In genomic region chr1:244794071-244794470, GRCh38 we compare ENCODE assay signal across 31 cellular contexts.
"Had no signal": no experiment of that assay in that cellular context is flagged by ENCODE, and none has a peak within 500 bp of the region (broad histone marks: within the 10 kb centered on the region; RNA-seq: fewer than 3 reads in every experiment).

No MANE protein-coding gene starts in this region.

- H3K4me3 ChIP-seq: pancreas, psoas muscle, skin epidermis, smooth muscle cell, spleen, suprapubic skin, testis, tibial artery, transverse colon, upper lobe of right lung, uterus had no signal

- H3K27ac Mint-ChIP-seq: naive thymus-derived CD8-positive, alpha-beta T cell; natural killer cell treated with Interleukin-12 subunit alpha and Interleukin-12 subunit beta and Interleukin-15 and Interleukin-18, amount 100 ng/mL, for 72 hours; nephron progenitor cell; progenitor cell of endocrine pancreas; stimulated activated memory B cell treated with anti-CD40 and anti-IgM and Interleukin-4, amounts not matched to agents 10 μg/mL and 1 μg/mL and 100 μg/mL, for 72 hours; stimulated activated naive CD8-positive, alpha-beta T cell treated with anti-CD3 and anti-CD28 coated beads, Interleukin-15, amount 100 ng/mL, for 72 hours; type B pancreatic cell had no signal

- H3K9me3 Mint-ChIP-seq: naive thymus-derived CD8-positive, alpha-beta T cell; natural killer cell treated with Interleukin-12 subunit alpha and Interleukin-12 subunit beta and Interleukin-15 and Interleukin-18, amount 100 ng/mL, for 72 hours; neural crest cell; stimulated activated memory B cell treated with anti-CD40 and anti-IgM and Interleukin-4, amounts not matched to agents 10 μg/mL and 1 μg/mL and 100 μg/mL, for 72 hours; stimulated activated naive CD8-positive, alpha-beta T cell treated with anti-CD3 and anti-CD28 coated beads, Interleukin-15, amount 100 ng/mL, for 72 hours; type B pancreatic cell had no signal

- H3K4me2 ChIP-seq: smooth muscle cell had no signal

- H3K36me3 ChIP-seq: neutrophil, pancreas, spleen, suprapubic skin, tibial artery, transverse colon, upper lobe of right lung, uterus had no signal

- ATAC-seq: naive thymus-derived CD8-positive, alpha-beta T cell; natural killer cell treated with Interleukin-12 subunit alpha and Interleukin-12 subunit beta and Interleukin-15 and Interleukin-18, amount 100 ng/mL, for 72 hours; pancreas; psoas muscle; sciatic nerve; stimulated activated memory B cell treated with anti-CD40 and anti-IgM and Interleukin-4, amounts not matched to agents 10 μg/mL and 1 μg/mL and 100 μg/mL, for 72 hours; stimulated activated naive CD8-positive, alpha-beta T cell treated with anti-CD3 and anti-CD28 coated beads, Interleukin-15, amount 100 ng/mL, for 72 hours; stimulated activated naive CD8-positive, alpha-beta T cell treated with anti-CD3 and anti-CD28 coated beads, Interleukin-15, Interleukin-2, amounts not matched to agents 100 U/mL and 50 U/mL, for 24 hours; upper lobe of right lung had no signal

- H3K4me3 Mint-ChIP-seq: naive thymus-derived CD8-positive, alpha-beta T cell; natural killer cell treated with Interleukin-12 subunit alpha and Interleukin-12 subunit beta and Interleukin-15 and Interleukin-18, amount 100 ng/mL, for 72 hours; nephron progenitor cell; neural crest cell; stimulated activated memory B cell treated with anti-CD40 and anti-IgM and Interleukin-4, amounts not matched to agents 10 μg/mL and 1 μg/mL and 100 μg/mL, for 72 hours; stimulated activated naive CD8-positive, alpha-beta T cell treated with anti-CD3 and anti-CD28 coated beads, Interleukin-15, amount 100 ng/mL, for 72 hours; type B pancreatic cell had no signal

- H3K4me1 ChIP-seq: pancreas, psoas muscle, suprapubic skin, testis, transverse colon, upper lobe of right lung, uterus had no signal

- H3K27me3 ChIP-seq: pancreas, suprapubic skin, testis, tibial artery, transverse colon, upper lobe of right lung, uterus had no signal

- H3K9me3 ChIP-seq: neutrophil, pancreas, psoas muscle, spleen, suprapubic skin, testis, tibial artery, transverse colon, upper lobe of right lung, uterus had no signal

- H3K27ac ChIP-seq: neutrophil, pancreas, psoas muscle, skin epidermis, spleen, suprapubic skin, testis, tibial artery, transverse colon, upper lobe of right lung, uterus had no signal

- DNase-seq: naive thymus-derived CD8-positive, alpha-beta T cell; nephron progenitor cell; nucleus accumbens; pancreas; psoas muscle; right cardiac atrium; spleen; stimulated activated CD4-positive, alpha-beta T cell treated with anti-CD3 and anti-CD28 coated beads, Interleukin-12 subunit alpha, Interleukin-12 subunit beta, amount 100 ng/mL, for 4 hours; stimulated activated CD4-positive, alpha-beta T cell treated with anti-CD3 and anti-CD28 coated beads, Interleukin-1b, Interleukin-23, amount 100 ng/mL, for 48 hours; stimulated activated CD4-positive, alpha-beta T cell treated with anti-CD3 and anti-CD28 coated beads, Interleukin-4, amount 100 ng/mL, for 1 hour; stimulated activated CD4-positive, alpha-beta T cell treated with anti-CD3 and anti-CD28 coated beads, Interleukin-4, amount 100 ng/mL, for 4 hours; stimulated activated CD8-positive, alpha-beta memory T cell treated with anti-CD3 and anti-CD28 coated beads, Interleukin-4, amount 100 ng/mL, for 48 hours; stimulated activated naive CD4-positive, alpha-beta T cell; stimulated activated naive CD8-positive, alpha-beta T cell treated with anti-CD3 and anti-CD28 coated beads, Interleukin-15, amount 100 ng/mL, for 72 hours; stimulated activated naive CD8-positive, alpha-beta T cell treated with anti-CD3 and anti-CD28 coated beads, Interleukin-15, Interleukin-2, amounts not matched to agents 100 U/mL and 50 U/mL, for 24 hours; substantia nigra; testis; tibial artery; transverse colon; upper lobe of right lung; uterus had no signal

- H3K4me1 Mint-ChIP-seq: naive thymus-derived CD8-positive, alpha-beta T cell; stimulated activated memory B cell treated with anti-CD40 and anti-IgM and Interleukin-4, amounts not matched to agents 10 μg/mL and 1 μg/mL and 100 μg/mL, for 72 hours; stimulated activated naive CD8-positive, alpha-beta T cell treated with anti-CD3 and anti-CD28 coated beads, Interleukin-15, amount 100 ng/mL, for 72 hours had no signal

- H3K27me3 Mint-ChIP-seq: stimulated activated naive CD8-positive, alpha-beta T cell treated with anti-CD3 and anti-CD28 coated beads, Interleukin-15, amount 100 ng/mL, for 72 hours had no signal

- H3K36me3 Mint-ChIP-seq: naive thymus-derived CD8-positive, alpha-beta T cell; natural killer cell treated with Interleukin-12 subunit alpha and Interleukin-12 subunit beta and Interleukin-15 and Interleukin-18, amount 100 ng/mL, for 72 hours; stimulated activated memory B cell treated with anti-CD40 and anti-IgM and Interleukin-4, amounts not matched to agents 10 μg/mL and 1 μg/mL and 100 μg/mL, for 72 hours; type B pancreatic cell had no signal
